1 cellular context compared by ENCODE assay signal in the genomic region with DNA sequence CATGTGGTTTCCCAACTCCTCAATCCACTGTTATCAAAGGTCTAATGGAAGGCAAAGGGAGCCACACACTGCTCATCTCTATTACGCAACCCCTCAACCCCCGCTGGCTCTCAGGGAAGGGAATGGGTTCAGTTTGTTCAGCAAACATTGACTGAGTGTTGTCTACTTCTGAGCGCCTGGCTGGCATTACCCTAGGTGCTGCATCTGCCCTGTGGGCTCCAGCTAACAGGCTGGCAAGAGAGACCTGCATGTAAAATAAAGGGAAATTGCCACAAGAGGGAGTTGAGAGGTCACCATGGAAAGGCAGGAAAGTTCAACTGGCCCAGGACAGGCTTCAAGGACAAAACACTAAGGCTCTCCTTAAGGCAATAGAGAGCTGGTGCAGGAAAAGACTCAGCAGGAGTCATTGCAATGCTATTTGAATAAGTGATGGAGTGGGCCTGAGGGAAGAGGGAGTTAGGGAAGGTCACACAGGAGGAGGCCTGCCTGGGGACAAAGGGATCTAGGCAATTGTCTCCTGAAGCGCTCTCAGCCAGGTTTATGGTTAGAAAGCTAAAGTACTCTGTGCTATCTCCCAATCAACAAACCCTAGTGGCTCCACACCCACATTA.
A peak's percentile ranks its signal among the peaks of the same experiment; 100 is the strongest.
TF ChIP-seq lines count a peak whose summit lies in the region.

No MANE protein-coding gene starts in this region.

TF ChIP-seq in HepG2, 621 proteins besides CTCF, POLR2A, EP300 and RAD21 (continued from another document and continues in another):
- TF ChIP-seq, protein P1, sequence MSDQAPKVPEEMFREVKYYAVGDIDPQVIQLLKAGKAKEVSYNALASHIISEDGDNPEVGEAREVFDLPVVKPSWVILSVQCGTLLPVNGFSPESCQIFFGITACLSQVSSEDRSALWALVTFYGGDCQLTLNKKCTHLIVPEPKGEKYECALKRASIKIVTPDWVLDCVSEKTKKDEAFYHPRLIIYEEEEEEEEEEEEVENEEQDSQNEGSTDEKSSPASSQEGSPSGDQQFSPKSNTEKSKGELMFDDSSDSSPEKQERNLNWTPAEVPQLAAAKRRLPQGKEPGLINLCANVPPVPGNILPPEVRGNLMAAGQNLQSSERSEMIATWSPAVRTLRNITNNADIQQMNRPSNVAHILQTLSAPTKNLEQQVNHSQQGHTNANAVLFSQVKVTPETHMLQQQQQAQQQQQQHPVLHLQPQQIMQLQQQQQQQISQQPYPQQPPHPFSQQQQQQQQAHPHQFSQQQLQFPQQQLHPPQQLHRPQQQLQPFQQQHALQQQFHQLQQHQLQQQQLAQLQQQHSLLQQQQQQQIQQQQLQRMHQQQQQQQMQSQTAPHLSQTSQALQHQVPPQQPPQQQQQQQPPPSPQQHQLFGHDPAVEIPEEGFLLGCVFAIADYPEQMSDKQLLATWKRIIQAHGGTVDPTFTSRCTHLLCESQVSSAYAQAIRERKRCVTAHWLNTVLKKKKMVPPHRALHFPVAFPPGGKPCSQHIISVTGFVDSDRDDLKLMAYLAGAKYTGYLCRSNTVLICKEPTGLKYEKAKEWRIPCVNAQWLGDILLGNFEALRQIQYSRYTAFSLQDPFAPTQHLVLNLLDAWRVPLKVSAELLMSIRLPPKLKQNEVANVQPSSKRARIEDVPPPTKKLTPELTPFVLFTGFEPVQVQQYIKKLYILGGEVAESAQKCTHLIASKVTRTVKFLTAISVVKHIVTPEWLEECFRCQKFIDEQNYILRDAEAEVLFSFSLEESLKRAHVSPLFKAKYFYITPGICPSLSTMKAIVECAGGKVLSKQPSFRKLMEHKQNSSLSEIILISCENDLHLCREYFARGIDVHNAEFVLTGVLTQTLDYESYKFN (CRISPR knock-in tag; conservative IDR thresholded peaks at IDR 0.05) = peak; percentile 78
- 0 out of 2 replicates have a peak, but pooled peaks have one; percentile 74 for TF ChIP-seq ZNF710 (CRISPR knock-in tag; IDR thresholded peaks at IDR 0.05; ENCODE audit: borderline replicate concordance)
- no peak for TF ChIP-seq SAFB2 (CRISPR knock-in tag; IDR thresholded peaks at IDR 0.05; ENCODE audit: borderline replicate concordance, low read depth)
- TF ChIP-seq HNRNPL (IDR thresholded peaks at IDR 0.05; ENCODE audit: low read depth, low read length) = peak; percentile 98
- no peak for TF ChIP-seq ZNF570 (CRISPR knock-in tag; IDR thresholded peaks at IDR 0.05; ENCODE audit: borderline replicate concordance)
- no peak for TF ChIP-seq RFXANK (CRISPR knock-in tag; IDR thresholded peaks at IDR 0.05)
- 0 out of 2 replicates have a peak, but pooled peaks have one; percentile 77 for TF ChIP-seq SSRP1 (CRISPR knock-in tag; IDR thresholded peaks at IDR 0.05)
- TF ChIP-seq, protein P2, sequence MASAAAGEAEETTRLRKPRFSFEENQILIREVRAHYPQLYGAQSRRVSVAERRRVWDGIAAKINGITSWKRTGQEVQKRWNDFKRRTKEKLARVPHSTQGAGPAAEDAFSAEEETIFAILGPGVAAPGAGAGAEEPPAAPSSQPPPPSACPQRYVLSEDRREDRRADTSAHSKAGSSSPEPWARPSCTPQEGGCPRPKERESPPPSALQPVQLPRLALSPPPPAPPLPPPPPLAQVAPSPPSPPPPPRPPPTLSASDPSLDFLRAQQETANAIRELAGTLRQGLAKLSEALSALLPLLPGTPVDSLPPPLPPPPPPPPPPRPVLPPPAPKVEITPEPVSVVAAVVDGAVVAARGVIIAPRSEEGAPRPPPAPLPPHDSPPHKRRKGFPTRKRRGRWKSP (CRISPR knock-in tag; IDR thresholded peaks at IDR 0.05) = peak; percentile 66
- TF ChIP-seq HNF4A (CRISPR knock-in tag; IDR thresholded peaks at IDR 0.05) = peak; percentile 77
- no peak for TF ChIP-seq MXD3 (CRISPR knock-in tag; IDR thresholded peaks at IDR 0.05)
- peak; percentile 53; the same call in 1 of the 2 replicates for TF ChIP-seq ZNF564 (CRISPR knock-in tag; IDR thresholded peaks at IDR 0.05)
- TF ChIP-seq ZNF749 (CRISPR knock-in tag; IDR thresholded peaks at IDR 0.05; ENCODE audit: borderline replicate concordance) = no peak
- no peak for TF ChIP-seq ZNF670 (CRISPR knock-in tag; IDR thresholded peaks at IDR 0.05; ENCODE audit: borderline replicate concordance)
- TF ChIP-seq HDAC1 (CRISPR knock-in tag; IDR thresholded peaks at IDR 0.05) = peak; percentile 70; the same call in 1 of the 2 replicates
- TF ChIP-seq AKAP8 (CRISPR knock-in tag; IDR thresholded peaks at IDR 0.05) = no peak
- TF ChIP-seq, protein P3, sequence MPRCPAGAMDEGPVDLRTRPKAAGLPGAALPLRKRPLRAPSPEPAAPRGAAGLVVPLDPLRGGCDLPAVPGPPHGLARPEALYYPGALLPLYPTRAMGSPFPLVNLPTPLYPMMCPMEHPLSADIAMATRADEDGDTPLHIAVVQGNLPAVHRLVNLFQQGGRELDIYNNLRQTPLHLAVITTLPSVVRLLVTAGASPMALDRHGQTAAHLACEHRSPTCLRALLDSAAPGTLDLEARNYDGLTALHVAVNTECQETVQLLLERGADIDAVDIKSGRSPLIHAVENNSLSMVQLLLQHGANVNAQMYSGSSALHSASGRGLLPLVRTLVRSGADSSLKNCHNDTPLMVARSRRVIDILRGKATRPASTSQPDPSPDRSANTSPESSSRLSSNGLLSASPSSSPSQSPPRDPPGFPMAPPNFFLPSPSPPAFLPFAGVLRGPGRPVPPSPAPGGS (CRISPR knock-in tag; IDR thresholded peaks at IDR 0.05) = no peak
- TF ChIP-seq MYNN (CRISPR knock-in tag; IDR thresholded peaks at IDR 0.05; ENCODE audit: low read depth) = no peak
- TF ChIP-seq HMGXB4 (CRISPR knock-in tag; IDR thresholded peaks at IDR 0.05; ENCODE audit: borderline replicate concordance in 1 of 2, low read depth in 1 of 2) = 0 out of 4 replicates have a peak, but pooled peaks of 1 of the 2 experiments have one; percentile 25
- no peak for TF ChIP-seq ZNF121 (CRISPR knock-in tag; IDR thresholded peaks at IDR 0.05)
- no peak for TF ChIP-seq ZFYVE20 (CRISPR knock-in tag; IDR thresholded peaks at IDR 0.05; ENCODE audit: borderline replicate concordance, low read depth)
- TF ChIP-seq SP140L (CRISPR knock-in tag; IDR thresholded peaks at IDR 0.05; ENCODE audit: borderline replicate concordance) = no peak
- 0 out of 2 replicates have a peak, but pooled peaks have one; percentile 32 for TF ChIP-seq BRCA1 (CRISPR knock-in tag; IDR thresholded peaks at IDR 0.05)
- TF ChIP-seq, protein P4, sequence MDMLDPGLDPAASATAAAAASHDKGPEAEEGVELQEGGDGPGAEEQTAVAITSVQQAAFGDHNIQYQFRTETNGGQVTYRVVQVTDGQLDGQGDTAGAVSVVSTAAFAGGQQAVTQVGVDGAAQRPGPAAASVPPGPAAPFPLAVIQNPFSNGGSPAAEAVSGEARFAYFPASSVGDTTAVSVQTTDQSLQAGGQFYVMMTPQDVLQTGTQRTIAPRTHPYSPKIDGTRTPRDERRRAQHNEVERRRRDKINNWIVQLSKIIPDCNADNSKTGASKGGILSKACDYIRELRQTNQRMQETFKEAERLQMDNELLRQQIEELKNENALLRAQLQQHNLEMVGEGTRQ (IDR thresholded peaks at IDR 0.05; ENCODE audit: low read depth, low read length) = no peak
- TF ChIP-seq, protein P4 (CRISPR knock-in tag; IDR thresholded peaks at IDR 0.05; ENCODE audit: borderline replicate concordance) = no peak
- no peak for TF ChIP-seq KDM5B (CRISPR knock-in tag; IDR thresholded peaks at IDR 0.05; ENCODE audit: borderline replicate concordance)
- no peak for TF ChIP-seq FOSL1 (CRISPR knock-in tag; IDR thresholded peaks at IDR 0.05; ENCODE audit: borderline replicate concordance)
- TF ChIP-seq KMT2B (CRISPR knock-in tag; IDR thresholded peaks at IDR 0.05) = 0 out of 2 replicates have a peak, but pooled peaks have one; percentile 32
- TF ChIP-seq, protein P5, sequence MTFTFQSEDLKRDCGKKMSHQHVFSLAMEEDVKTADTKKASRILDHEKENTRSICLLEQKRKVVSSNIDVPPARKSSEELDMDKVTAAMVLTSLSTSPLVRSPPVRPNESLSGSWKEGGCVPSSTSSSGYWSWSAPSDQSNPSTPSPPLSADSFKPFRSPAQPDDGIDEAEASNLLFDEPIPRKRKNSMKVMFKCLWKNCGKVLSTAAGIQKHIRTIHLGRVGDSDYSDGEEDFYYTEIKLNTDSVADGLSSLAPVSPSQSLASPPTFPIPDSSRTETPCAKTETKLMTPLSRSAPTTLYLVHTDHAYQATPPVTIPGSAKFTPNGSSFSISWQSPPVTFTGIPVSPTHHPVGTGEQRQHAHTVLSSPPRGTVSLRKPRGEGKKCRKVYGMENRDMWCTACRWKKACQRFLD (CRISPR knock-in tag; IDR thresholded peaks at IDR 0.05; ENCODE audit: borderline replicate concordance) = no peak
- no peak for TF ChIP-seq KAT2B (IDR thresholded peaks at IDR 0.05; ENCODE audit: borderline replicate concordance, low read depth, low read length)
- TF ChIP-seq ZNF709 (CRISPR knock-in tag; IDR thresholded peaks at IDR 0.05) = no peak; the same call in 1 of the 2 replicates
- TF ChIP-seq, protein P6, sequence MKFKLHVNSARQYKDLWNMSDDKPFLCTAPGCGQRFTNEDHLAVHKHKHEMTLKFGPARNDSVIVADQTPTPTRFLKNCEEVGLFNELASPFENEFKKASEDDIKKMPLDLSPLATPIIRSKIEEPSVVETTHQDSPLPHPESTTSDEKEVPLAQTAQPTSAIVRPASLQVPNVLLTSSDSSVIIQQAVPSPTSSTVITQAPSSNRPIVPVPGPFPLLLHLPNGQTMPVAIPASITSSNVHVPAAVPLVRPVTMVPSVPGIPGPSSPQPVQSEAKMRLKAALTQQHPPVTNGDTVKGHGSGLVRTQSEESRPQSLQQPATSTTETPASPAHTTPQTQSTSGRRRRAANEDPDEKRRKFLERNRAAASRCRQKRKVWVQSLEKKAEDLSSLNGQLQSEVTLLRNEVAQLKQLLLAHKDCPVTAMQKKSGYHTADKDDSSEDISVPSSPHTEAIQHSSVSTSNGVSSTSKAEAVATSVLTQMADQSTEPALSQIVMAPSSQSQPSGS (CRISPR knock-in tag; IDR thresholded peaks at IDR 0.05) = peak; percentile 33; the same call in 1 of the 2 replicates
- TF ChIP-seq, protein P7, sequence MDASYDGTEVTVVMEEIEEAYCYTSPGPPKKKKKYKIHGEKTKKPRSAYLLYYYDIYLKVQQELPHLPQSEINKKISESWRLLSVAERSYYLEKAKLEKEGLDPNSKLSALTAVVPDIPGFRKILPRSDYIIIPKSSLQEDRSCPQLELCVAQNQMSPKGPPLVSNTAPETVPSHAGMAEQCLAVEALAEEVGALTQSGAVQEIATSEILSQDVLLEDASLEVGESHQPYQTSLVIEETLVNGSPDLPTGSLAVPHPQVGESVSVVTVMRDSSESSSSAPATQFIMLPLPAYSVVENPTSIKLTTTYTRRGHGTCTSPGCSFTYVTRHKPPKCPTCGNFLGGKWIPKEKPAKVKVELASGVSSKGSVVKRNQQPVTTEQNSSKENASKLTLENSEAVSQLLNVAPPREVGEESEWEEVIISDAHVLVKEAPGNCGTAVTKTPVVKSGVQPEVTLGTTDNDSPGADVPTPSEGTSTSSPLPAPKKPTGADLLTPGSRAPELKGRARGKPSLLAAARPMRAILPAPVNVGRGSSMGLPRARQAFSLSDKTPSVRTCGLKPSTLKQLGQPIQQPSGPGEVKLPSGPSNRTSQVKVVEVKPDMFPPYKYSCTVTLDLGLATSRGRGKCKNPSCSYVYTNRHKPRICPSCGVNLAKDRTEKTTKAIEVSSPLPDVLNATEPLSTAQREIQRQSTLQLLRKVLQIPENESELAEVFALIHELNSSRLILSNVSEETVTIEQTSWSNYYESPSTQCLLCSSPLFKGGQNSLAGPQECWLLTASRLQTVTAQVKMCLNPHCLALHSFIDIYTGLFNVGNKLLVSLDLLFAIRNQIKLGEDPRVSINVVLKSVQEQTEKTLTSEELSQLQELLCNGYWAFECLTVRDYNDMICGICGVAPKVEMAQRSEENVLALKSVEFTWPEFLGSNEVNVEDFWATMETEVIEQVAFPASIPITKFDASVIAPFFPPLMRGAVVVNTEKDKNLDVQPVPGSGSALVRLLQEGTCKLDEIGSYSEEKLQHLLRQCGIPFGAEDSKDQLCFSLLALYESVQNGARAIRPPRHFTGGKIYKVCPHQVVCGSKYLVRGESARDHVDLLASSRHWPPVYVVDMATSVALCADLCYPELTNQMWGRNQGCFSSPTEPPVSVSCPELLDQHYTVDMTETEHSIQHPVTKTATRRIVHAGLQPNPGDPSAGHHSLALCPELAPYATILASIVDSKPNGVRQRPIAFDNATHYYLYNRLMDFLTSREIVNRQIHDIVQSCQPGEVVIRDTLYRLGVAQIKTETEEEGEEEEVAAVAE (CRISPR knock-in tag; IDR thresholded peaks at IDR 0.05; ENCODE audit: borderline replicate concordance) = no peak
